In the genomic region with DNA sequence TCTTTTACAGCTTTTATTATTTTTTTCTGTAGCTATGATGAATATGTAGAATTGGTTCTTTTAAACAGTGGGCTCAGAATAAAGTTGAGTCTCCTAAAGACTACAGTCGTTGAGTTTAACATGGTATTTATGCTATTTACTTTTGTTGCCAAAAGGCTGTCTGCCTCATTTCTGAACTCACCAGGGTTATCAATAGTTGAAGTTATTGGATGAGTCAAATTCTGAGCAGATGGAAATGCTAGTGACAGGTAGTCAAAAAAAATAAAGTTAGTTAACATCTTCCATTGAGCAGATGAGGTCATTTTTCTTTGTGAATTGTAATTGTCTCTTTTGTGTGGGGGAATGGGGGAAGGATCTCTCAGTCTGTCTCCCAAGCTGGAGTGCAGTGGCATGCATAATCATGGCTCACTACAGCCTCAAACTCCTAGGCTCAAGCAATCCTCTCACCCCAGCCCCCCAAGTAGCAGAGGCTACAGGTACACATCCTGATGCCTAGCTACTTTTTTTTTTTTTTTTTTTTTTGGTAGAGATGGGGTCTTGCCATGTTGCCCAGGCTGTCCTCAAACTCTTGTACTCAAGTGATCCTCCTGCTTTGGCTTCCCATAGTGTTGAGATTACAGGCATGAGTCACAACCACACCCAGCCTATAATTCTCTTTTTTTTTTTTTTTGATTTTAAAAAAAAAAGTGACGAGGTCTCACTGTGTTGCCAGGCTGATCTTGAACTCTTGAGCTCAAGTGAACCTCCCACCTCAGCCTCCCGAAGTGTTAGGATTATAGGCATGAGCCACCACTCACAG, we compare ENCODE assay signal across 1 cellular context.
TF ChIP-seq lines count a peak whose summit lies in the region.

No MANE protein-coding gene starts in this region.

TF ChIP-seq in HCT116, 20 proteins besides CTCF, POLR2A, EP300 and RAD21 (continued from another document):
- TF ChIP-seq, protein P1, sequence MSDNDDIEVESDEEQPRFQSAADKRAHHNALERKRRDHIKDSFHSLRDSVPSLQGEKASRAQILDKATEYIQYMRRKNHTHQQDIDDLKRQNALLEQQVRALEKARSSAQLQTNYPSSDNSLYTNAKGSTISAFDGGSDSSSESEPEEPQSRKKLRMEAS (IDR thresholded peaks at IDR 0.05), result no peak
- no peak for TF ChIP-seq EGR1 (IDR thresholded peaks at IDR 0.05; ENCODE audit: low read depth)
- no peak for TF ChIP-seq SIN3A (IDR thresholded peaks at IDR 0.05; ENCODE audit: low read depth)
- TF ChIP-seq ZFX (IDR thresholded peaks at IDR 0.05), result no peak
- no peak for TF ChIP-seq SRF (IDR thresholded peaks at IDR 0.05; ENCODE audit: low read depth)
- TF ChIP-seq EZH2 (IDR thresholded peaks at IDR 0.05), result no peak
- TF ChIP-seq ZNF274 (IDR thresholded peaks at IDR 0.05; ENCODE audit: low read depth, low read length), result no peak
- no peak for TF ChIP-seq SP1 (IDR thresholded peaks at IDR 0.05; ENCODE audit: low read depth)
- TF ChIP-seq EZH2phosphoT487 (IDR thresholded peaks at IDR 0.05; ENCODE audit: borderline replicate concordance), result no peak
- TF ChIP-seq TCF7L2 (IDR thresholded peaks at IDR 0.05; ENCODE audit: borderline replicate concordance, extremely low read depth, insufficient read depth, insufficient read length), result no peak
- TF ChIP-seq, protein P2, sequence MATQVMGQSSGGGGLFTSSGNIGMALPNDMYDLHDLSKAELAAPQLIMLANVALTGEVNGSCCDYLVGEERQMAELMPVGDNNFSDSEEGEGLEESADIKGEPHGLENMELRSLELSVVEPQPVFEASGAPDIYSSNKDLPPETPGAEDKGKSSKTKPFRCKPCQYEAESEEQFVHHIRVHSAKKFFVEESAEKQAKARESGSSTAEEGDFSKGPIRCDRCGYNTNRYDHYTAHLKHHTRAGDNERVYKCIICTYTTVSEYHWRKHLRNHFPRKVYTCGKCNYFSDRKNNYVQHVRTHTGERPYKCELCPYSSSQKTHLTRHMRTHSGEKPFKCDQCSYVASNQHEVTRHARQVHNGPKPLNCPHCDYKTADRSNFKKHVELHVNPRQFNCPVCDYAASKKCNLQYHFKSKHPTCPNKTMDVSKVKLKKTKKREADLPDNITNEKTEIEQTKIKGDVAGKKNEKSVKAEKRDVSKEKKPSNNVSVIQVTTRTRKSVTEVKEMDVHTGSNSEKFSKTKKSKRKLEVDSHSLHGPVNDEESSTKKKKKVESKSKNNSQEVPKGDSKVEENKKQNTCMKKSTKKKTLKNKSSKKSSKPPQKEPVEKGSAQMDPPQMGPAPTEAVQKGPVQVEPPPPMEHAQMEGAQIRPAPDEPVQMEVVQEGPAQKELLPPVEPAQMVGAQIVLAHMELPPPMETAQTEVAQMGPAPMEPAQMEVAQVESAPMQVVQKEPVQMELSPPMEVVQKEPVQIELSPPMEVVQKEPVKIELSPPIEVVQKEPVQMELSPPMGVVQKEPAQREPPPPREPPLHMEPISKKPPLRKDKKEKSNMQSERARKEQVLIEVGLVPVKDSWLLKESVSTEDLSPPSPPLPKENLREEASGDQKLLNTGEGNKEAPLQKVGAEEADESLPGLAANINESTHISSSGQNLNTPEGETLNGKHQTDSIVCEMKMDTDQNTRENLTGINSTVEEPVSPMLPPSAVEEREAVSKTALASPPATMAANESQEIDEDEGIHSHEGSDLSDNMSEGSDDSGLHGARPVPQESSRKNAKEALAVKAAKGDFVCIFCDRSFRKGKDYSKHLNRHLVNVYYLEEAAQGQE (IDR thresholded peaks at IDR 0.05; ENCODE audit: low read depth), result no peak
- no peak for TF ChIP-seq CEBPB (IDR thresholded peaks at IDR 0.05; ENCODE audit: low read depth)
- TF ChIP-seq YY1 (IDR thresholded peaks at IDR 0.05; ENCODE audit: extremely low read depth, insufficient replicate concordance, low read depth, low read length), result no peak
- TF ChIP-seq, protein P3, sequence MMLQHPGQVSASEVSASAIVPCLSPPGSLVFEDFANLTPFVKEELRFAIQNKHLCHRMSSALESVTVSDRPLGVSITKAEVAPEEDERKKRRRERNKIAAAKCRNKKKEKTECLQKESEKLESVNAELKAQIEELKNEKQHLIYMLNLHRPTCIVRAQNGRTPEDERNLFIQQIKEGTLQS (IDR thresholded peaks at IDR 0.05), result no peak
- no peak for TF ChIP-seq CBX3 (IDR thresholded peaks at IDR 0.05; ENCODE audit: low read depth)
